ENCODE assay signal across 17 cellular contexts in genomic region chr11:78331711-78332110, GRCh38.
DNase-seq lines count a peak whose midpoint lies in the region; ATAC-seq lines count a peak whose summit lies in the region.
"Had no signal": no experiment of that assay in that cellular context is flagged by ENCODE, and none has a peak within 500 bp of the region (broad histone marks: within the 10 kb centered on the region; RNA-seq: fewer than 3 reads in every experiment).

No MANE protein-coding gene starts in this region.

- no peaks in the 10 kb centered on the region for H3K27me3 Mint-ChIP-seq in activated CD4-positive, alpha-beta memory T cell treated with anti-CD3 and anti-CD28 coated beads, Interleukin-2, amount 10 ng/mL, durations not matched to agents 7 days and 5 days
- H3K27me3 Mint-ChIP-seq: brain had no signal

- peaks cover 60% of the 10 kb centered on the region for H3K36me3 Mint-ChIP-seq in activated CD4-positive, alpha-beta memory T cell treated with anti-CD3 and anti-CD28 coated beads, Interleukin-2, amount 10 ng/mL, durations not matched to agents 7 days and 5 days (ENCODE audit: low read depth)

- H3K4me3 Mint-ChIP-seq in activated CD4-positive, alpha-beta memory T cell treated with anti-CD3 and anti-CD28 coated beads, Interleukin-2, amount 10 ng/mL, durations not matched to agents 7 days and 5 days, result no peak overlapping the region
- H3K4me3 Mint-ChIP-seq: brain had no signal

- peak overlapping the region; percentile 66 for H3K27ac Mint-ChIP-seq in activated CD4-positive, alpha-beta memory T cell treated with anti-CD3 and anti-CD28 coated beads, Interleukin-2, amount 10 ng/mL, durations not matched to agents 7 days and 5 days

- CTCF ChIA-PET in activated CD4-positive, alpha-beta memory T cell treated with anti-CD3 and anti-CD28 coated beads, Interleukin-2, amount 10 ng/mL, durations not matched to agents 7 days and 5 days (lab: Charles Lee), result interaction anchor here (1.0 to 1.1 kb wide), 2 partner anchors 49 to 84 kb away, joined by 3 read pairs; no protein-coding TSS in a partner anchor

- ATAC-seq in GM21786 (IDR thresholded peaks at IDR 0.05; ENCODE audit: unreplicated experiment), result peak; percentile 12
- ATAC-seq in HG02571 (IDR thresholded peaks at IDR 0.05; ENCODE audit: unreplicated experiment), result no peak
- no peak for ATAC-seq in HG03097 (IDR thresholded peaks at IDR 0.05; ENCODE audit: low FRiP score, unreplicated experiment)

- no peak for DNase-seq in activated CD4-positive, alpha-beta memory T cell treated with anti-CD3 and anti-CD28 coated beads, Interleukin-2, amount 10 ng/mL, durations not matched to agents 7 days and 5 days
- DNase-seq in hypothalamus (lab: John Stamatoyannopoulos, UW), result peak in 33 of 51 donors; percentile 21 to 88 (median 58)
- DNase-seq in putamen (ENCODE audit: low spot score), result peak; percentile 97
- no peak for DNase-seq in DMS 273 (lab: John Stamatoyannopoulos, UW; ENCODE audit: unreplicated experiment)
- DNase-seq in NCI-H2227 (lab: John Stamatoyannopoulos, UW; ENCODE audit: unreplicated experiment), result no peak
- DNase-seq: activated CD4-positive, alpha-beta T cell treated with anti-CD3 and anti-CD28 coated beads, Interleukin-2, amount 50 U/mL, for 1 hour; activated gamma-delta T cell treated with Interleukin-2 at 50 U/mL for 16 hours; foreskin fibroblast; NCI-H1930; NCI-H526 treated with DMSO at 0.1 percent for 48 hours; RPMI8226; T-helper 9 cell; upper lobe of left lung had no signal

- POLR2A ChIA-PET in activated CD4-positive, alpha-beta memory T cell treated with anti-CD3 and anti-CD28 coated beads, Interleukin-2, amount 10 ng/mL, durations not matched to agents 7 days and 5 days (lab: Charles Lee), result interaction anchor here (0.6 to 1.4 kb wide), 5 partner anchors 8 to 86 kb away, joined by 3 to 6 read pairs (median 4); partner anchors contain the start of gene GAB2

- peaks cover 35% of the 10 kb centered on the region for H3K9me3 Mint-ChIP-seq in activated CD4-positive, alpha-beta memory T cell treated with anti-CD3 and anti-CD28 coated beads, Interleukin-2, amount 10 ng/mL, durations not matched to agents 7 days and 5 days

- H3K4me1 Mint-ChIP-seq in activated CD4-positive, alpha-beta memory T cell treated with anti-CD3 and anti-CD28 coated beads, Interleukin-2, amount 10 ng/mL, durations not matched to agents 7 days and 5 days, result peaks cover 81% of the 10 kb centered on the region

Comparison
In these comparisons a context has a peak if more than half of its experiments do, and no peak if none do; other contexts are left out.
1. DNase-seq: peak in hypothalamus (33 of 51) and putamen (single experiment); none in activated CD4-positive, alpha-beta memory T cell treated with anti-CD3 and anti-CD28 coated beads, Interleukin-2, amount 10 ng/mL, durations not matched to agents 7 days and 5 days (single experiment), DMS 273 (single experiment) and NCI-H2227 (single experiment).